ENCODE assay signal across 9 cellular contexts in the genomic region with DNA sequence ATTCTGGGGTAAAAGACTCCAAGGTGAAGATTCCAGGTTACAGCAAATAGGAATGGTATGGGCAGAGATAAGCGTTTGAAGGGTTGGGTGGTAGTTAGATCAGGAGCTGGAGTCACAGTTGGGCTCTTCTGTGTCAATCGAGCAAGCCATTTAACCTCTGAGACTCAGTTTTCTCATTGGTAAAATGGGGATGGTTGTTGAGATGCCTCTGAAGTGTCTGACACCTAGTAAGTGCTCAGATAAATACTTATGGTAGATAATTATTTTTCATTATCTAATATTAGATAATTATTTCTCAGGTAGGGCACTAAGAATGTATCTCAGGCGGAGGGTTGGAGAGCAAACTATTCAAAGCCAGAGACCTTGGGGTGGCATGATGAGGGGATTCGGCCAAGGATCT. TPM values are rescaled to one million over a fixed set of nuclear protein-coding genes. Genes with fewer than 3 reads are reported as not detected.
A peak's percentile ranks its signal among the peaks of the same experiment; 100 is the strongest.
DNase-seq lines count a peak whose midpoint lies in the region; ATAC-seq and TF ChIP-seq lines count a peak whose summit lies in the region.
"Had no signal": no experiment of that assay in that cellular context is flagged by ENCODE, and none has a peak within 500 bp of the region (broad histone marks: within the 10 kb centered on the region; RNA-seq: fewer than 3 reads in every experiment).

No MANE protein-coding gene starts in this region.

- H3K4me1 ChIP-seq in NT2/D1 (ENCODE audit: insufficient read depth, insufficient read length), result peaks cover 6% of the 10 kb centered on the region
- H3K4me1 ChIP-seq in effector memory CD4-positive, alpha-beta T cell (ENCODE audit: control insufficient read depth, insufficient read depth, low read length, poor library complexity, severe bottlenecking), result peaks cover 57% of the 10 kb centered on the region

- no peak overlapping the region for H3K27ac Mint-ChIP-seq in progenitor cell of endocrine pancreas

- no peaks in the 10 kb centered on the region for H3K9me3 Mint-ChIP-seq in progenitor cell of endocrine pancreas (ENCODE audit: low read depth)

- peak overlapping the region; percentile 73 for H3K4me3 ChIP-seq in GM06990 (replicated peaks; ENCODE audit: low read depth, low read length)
- no peak overlapping the region for H3K4me3 ChIP-seq in NT2/D1 (ENCODE audit: insufficient read length, low read depth)
- H3K4me3 ChIP-seq in effector memory CD4-positive, alpha-beta T cell (ENCODE audit: insufficient read depth, low read depth, low read length, poor library complexity, severe bottlenecking), result peak overlapping the region; percentile 29

- H3K9ac ChIP-seq in NT2/D1 (ENCODE audit: insufficient read length, low read depth), result peak overlapping the region; percentile 50

- TF ChIP-seq CTCF in GM06990 (IDR thresholded peaks at IDR 0.05; ENCODE audit: insufficient read depth, low read length, poor library complexity, severe bottlenecking) (no peak), progenitor cell of endocrine pancreas (IDR thresholded peaks at IDR 0.05; ENCODE audit: unreplicated experiment) (no peak)

- peaks cover 94% of the 10 kb centered on the region for H3K27me3 Mint-ChIP-seq in progenitor cell of endocrine pancreas

- peaks cover 7% of the 10 kb centered on the region for H3K4me1 Mint-ChIP-seq in progenitor cell of endocrine pancreas (ENCODE audit: low read depth)

- no peak for ATAC-seq in GM21515 (IDR thresholded peaks at IDR 0.05; ENCODE audit: unreplicated experiment)

- no peaks in the 10 kb centered on the region for H3K36me3 Mint-ChIP-seq in progenitor cell of endocrine pancreas (ENCODE audit: insufficient read depth)

- DNase-seq in GM06990 (ENCODE audit: extremely low read depth, insufficient read length) (no peak), NT2/D1 (ENCODE audit: low read depth, low spot score) (no peak), progenitor cell of endocrine pancreas (ENCODE audit: low spot score, unreplicated experiment) (no peak), NK-92 (lab: John Stamatoyannopoulos, UW; ENCODE audit: unreplicated experiment) (no peak), GDM1 (lab: John Stamatoyannopoulos, UW) (no peak), NCI-H1930 (lab: John Stamatoyannopoulos, UW) (no peak)
- DNase-seq in effector memory CD4-positive, alpha-beta T cell, result no peak
- DNase-seq: GF-D8 had no signal

- H3K36me3 ChIP-seq in GM06990 (ENCODE audit: control insufficient read depth, insufficient read depth, low read length) (no peaks in the 10 kb centered on the region), NT2/D1 (ENCODE audit: insufficient read depth, insufficient read length, low read length) (no peaks in the 10 kb centered on the region)
- H3K36me3 ChIP-seq in effector memory CD4-positive, alpha-beta T cell (ENCODE audit: control insufficient read depth, insufficient read depth, low read length), result no peaks in the 10 kb centered on the region

- H3K27me3 ChIP-seq in GM06990 (replicated peaks; ENCODE audit: control insufficient read depth, insufficient read depth, low read length) (no peaks in the 10 kb centered on the region), NT2/D1 (ENCODE audit: insufficient read depth, insufficient read length) (peaks cover 56% of the 10 kb centered on the region)
- H3K27me3 ChIP-seq in effector memory CD4-positive, alpha-beta T cell (replicated peaks; ENCODE audit: control insufficient read depth, insufficient read depth, low read length, poor library complexity, severe bottlenecking), result no peaks in the 10 kb centered on the region

- peak overlapping the region; percentile 60 for H3K4me3 Mint-ChIP-seq in progenitor cell of endocrine pancreas (ENCODE audit: low read depth)

- peak overlapping the region; percentile 77 for H3K27ac ChIP-seq in effector memory CD4-positive, alpha-beta T cell (ENCODE audit: insufficient read depth, low read length, poor library complexity, severe bottlenecking)

- H3K9me3 ChIP-seq in NT2/D1 (ENCODE audit: insufficient read depth, low read length), result no peaks in the 10 kb centered on the region
- no peaks in the 10 kb centered on the region for H3K9me3 ChIP-seq in effector memory CD4-positive, alpha-beta T cell (ENCODE audit: control insufficient read depth, low read length)

RNA-seq across cellular contexts. Expression of gene LTBP4, which starts 7.8 kb away (rescaled TPM):
- 25.4 TPM in 2 replicates for total RNA-seq in progenitor cell of endocrine pancreas

RNA-seq across cellular contexts. Expression of gene SHKBP1, which starts 32.3 kb away (rescaled TPM):
- total RNA-seq in progenitor cell of endocrine pancreas, result 102 and 114 TPM in 2 replicates
